ENCODE assay signal across 3 cellular contexts in the genomic region with DNA sequence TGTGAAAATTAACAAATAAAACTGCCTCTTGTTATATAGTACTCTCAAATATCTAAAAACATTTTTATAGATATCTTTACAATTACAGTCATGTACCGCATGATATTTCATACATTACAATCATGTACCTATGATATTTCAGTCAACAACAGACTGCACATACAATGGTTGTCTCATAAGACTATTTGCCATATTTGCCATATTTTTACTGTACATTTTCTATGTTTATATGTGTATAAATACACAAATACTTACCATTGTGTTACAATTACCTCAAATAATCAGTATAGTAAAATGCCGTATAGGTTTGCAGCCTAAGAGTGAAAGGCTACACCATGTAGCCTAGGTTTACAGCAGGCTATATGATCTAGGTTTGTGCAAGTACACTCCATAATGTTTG.
"Had no signal": no experiment of that assay in that cellular context is flagged by ENCODE, and none has a peak within 500 bp of the region (broad histone marks: within the 10 kb centered on the region; RNA-seq: fewer than 3 reads in every experiment).

No MANE protein-coding gene starts in this region.

- DNase-seq: GDM1, GF-D8 had no signal

- H3K4me3 ChIP-seq: GM12878 had no signal
